8 cellular contexts compared by ENCODE assay signal in the genomic region with DNA sequence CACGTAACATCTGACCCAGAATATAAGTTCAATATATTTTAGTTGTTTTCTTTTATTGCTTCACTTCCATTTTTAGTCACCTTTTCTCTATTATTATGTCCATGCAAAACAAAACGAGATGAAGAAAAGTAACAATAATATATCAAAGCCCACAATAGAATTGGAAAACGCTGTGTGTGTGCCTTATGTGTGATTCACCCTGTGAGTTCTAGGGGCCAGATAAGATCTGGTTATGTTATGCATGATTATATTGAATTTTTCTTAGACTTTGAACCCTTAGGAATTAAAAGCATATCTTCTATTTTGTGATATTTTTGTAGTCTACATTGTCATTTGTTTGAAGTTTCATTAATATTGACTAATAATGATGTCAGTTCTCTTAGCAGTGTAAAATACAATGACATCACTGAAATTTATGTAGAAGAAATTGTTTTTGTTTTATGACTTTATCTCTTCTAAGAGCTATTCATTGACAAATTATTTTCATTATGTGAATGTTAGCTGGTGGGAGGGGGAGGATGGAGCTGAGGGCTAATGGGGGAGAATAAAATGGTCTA.
"Had no signal": no experiment of that assay in that cellular context is flagged by ENCODE, and none has a peak within 500 bp of the region (broad histone marks: within the 10 kb centered on the region; RNA-seq: fewer than 3 reads in every experiment).

No MANE protein-coding gene starts in this region.

- FAIRE-seq: G401.6, GM12878, GM12891, GM12892, GM18507, GM19239 had no signal

- ATAC-seq: GM12878 had no signal

- H3K4me3 ChIP-seq: GM12878 had no signal

- DNase-seq: GDM1, GF-D8 had no signal
